2 cellular contexts compared by ENCODE assay signal in the genomic region with DNA sequence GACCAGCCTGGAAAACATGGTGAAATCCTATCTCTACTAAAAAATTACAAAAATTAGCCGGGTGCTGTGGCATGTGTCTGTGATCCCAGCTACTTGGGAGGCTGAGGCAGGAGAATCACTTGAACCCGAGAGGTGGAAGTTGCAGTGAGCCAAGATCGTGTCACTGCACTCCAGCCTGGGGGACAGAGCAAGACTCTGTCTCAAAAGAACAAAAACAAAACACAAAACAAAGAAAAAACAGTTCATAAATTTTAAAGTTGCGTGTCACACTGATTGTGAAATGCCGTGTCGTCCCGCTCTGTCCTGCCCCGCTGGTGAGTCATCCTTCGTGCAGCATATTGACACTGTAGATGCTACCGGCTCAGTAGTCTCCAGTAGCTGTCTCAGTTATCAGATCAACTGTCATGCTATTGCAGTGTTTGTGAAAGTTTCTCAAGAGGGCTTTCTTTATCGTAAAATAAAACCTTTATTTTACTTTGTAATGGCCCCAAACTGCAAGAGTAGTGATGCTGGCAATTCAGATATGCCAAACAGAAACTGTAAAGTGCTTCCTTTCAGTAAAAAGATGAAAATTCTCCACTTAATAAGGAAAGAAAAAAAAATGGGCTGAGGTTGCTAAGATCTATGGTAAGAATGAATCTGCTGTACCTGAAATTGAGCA.
TF ChIP-seq lines count a peak whose summit lies in the region.

No MANE protein-coding gene starts in this region.

TF ChIP-seq in IMR-90, 13 proteins besides CTCF, POLR2A, EP300 and RAD21:
- TF ChIP-seq MAZ (IDR thresholded peaks at IDR 0.05; ENCODE audit: borderline replicate concordance, low read depth, low read length), result no peak
- peak; percentile 81 for TF ChIP-seq FOS (IDR thresholded peaks at IDR 0.05; ENCODE audit: low read depth, low read length)
- TF ChIP-seq NFE2L2 (IDR thresholded peaks at IDR 0.05; ENCODE audit: low read depth, low read length), result no peak
- no peak for TF ChIP-seq CHD1 (IDR thresholded peaks at IDR 0.05; ENCODE audit: low read depth, low read length)
- TF ChIP-seq CEBPB (IDR thresholded peaks at IDR 0.05; ENCODE audit: low read depth, low read length), result peak; percentile 91
- no peak for TF ChIP-seq SMC3 (IDR thresholded peaks at IDR 0.05; ENCODE audit: low read depth, low read length)
- TF ChIP-seq, protein P1, sequence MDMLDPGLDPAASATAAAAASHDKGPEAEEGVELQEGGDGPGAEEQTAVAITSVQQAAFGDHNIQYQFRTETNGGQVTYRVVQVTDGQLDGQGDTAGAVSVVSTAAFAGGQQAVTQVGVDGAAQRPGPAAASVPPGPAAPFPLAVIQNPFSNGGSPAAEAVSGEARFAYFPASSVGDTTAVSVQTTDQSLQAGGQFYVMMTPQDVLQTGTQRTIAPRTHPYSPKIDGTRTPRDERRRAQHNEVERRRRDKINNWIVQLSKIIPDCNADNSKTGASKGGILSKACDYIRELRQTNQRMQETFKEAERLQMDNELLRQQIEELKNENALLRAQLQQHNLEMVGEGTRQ (IDR thresholded peaks at IDR 0.05; ENCODE audit: low read depth, low read length), result no peak
- TF ChIP-seq RFX5 (IDR thresholded peaks at IDR 0.05; ENCODE audit: low read depth, low read length), result no peak
- no peak for TF ChIP-seq MAFK (IDR thresholded peaks at IDR 0.05; ENCODE audit: low read depth, low read length)
- peak; percentile 49 for TF ChIP-seq BHLHE40 (IDR thresholded peaks at IDR 0.05; ENCODE audit: low read depth, low read length)
- no peak for TF ChIP-seq MXI1 (IDR thresholded peaks at IDR 0.05; ENCODE audit: borderline replicate concordance, low read depth, low read length)
- TF ChIP-seq ELK1 (IDR thresholded peaks at IDR 0.05; ENCODE audit: borderline replicate concordance, low read depth, low read length), result no peak
- TF ChIP-seq RCOR1 (IDR thresholded peaks at IDR 0.05; ENCODE audit: insufficient replicate concordance, low read length), result no peak

TF ChIP-seq in HepG2, 621 proteins besides CTCF, POLR2A, EP300 and RAD21 (continues in another document):
- TF ChIP-seq REL (CRISPR knock-in tag; conservative IDR thresholded peaks at IDR 0.05), result no peak
- no peak for TF ChIP-seq ZNF784 (CRISPR knock-in tag; IDR thresholded peaks at IDR 0.05; ENCODE audit: borderline replicate concordance)
- TF ChIP-seq, protein P2, sequence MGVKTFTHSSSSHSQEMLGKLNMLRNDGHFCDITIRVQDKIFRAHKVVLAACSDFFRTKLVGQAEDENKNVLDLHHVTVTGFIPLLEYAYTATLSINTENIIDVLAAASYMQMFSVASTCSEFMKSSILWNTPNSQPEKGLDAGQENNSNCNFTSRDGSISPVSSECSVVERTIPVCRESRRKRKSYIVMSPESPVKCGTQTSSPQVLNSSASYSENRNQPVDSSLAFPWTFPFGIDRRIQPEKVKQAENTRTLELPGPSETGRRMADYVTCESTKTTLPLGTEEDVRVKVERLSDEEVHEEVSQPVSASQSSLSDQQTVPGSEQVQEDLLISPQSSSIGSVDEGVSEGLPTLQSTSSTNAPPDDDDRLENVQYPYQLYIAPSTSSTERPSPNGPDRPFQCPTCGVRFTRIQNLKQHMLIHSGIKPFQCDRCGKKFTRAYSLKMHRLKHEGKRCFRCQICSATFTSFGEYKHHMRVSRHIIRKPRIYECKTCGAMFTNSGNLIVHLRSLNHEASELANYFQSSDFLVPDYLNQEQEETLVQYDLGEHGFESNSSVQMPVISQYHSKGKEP (CRISPR knock-in tag; IDR thresholded peaks at IDR 0.05), result no peak
- TF ChIP-seq ARID4A (CRISPR knock-in tag; IDR thresholded peaks at IDR 0.05; ENCODE audit: borderline replicate concordance), result no peak
- TF ChIP-seq ZNF777 (CRISPR knock-in tag; IDR thresholded peaks at IDR 0.05), result no peak
- no peak for TF ChIP-seq HHEX (CRISPR knock-in tag; IDR thresholded peaks at IDR 0.05)
- no peak for TF ChIP-seq ZNF354B (CRISPR knock-in tag; IDR thresholded peaks at IDR 0.05)
- TF ChIP-seq, protein P3, sequence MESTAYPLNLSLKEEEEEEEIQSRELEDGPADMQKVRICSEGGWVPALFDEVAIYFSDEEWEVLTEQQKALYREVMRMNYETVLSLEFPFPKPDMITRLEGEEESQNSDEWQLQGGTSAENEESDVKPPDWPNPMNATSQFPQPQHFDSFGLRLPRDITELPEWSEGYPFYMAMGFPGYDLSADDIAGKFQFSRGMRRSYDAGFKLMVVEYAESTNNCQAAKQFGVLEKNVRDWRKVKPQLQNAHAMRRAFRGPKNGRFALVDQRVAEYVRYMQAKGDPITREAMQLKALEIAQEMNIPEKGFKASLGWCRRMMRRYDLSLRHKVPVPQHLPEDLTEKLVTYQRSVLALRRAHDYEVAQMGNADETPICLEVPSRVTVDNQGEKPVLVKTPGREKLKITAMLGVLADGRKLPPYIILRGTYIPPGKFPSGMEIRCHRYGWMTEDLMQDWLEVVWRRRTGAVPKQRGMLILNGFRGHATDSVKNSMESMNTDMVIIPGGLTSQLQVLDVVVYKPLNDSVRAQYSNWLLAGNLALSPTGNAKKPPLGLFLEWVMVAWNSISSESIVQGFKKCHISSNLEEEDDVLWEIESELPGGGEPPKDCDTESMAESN (CRISPR knock-in tag; conservative IDR thresholded peaks at IDR 0.05), result peak; percentile 71; the same call in 1 of the 2 replicates
- TF ChIP-seq ZKSCAN8 (CRISPR knock-in tag; IDR thresholded peaks at IDR 0.05; ENCODE audit: borderline replicate concordance), result peak; percentile 62; the same call in 1 of the 2 replicates
- TF ChIP-seq, protein P4, sequence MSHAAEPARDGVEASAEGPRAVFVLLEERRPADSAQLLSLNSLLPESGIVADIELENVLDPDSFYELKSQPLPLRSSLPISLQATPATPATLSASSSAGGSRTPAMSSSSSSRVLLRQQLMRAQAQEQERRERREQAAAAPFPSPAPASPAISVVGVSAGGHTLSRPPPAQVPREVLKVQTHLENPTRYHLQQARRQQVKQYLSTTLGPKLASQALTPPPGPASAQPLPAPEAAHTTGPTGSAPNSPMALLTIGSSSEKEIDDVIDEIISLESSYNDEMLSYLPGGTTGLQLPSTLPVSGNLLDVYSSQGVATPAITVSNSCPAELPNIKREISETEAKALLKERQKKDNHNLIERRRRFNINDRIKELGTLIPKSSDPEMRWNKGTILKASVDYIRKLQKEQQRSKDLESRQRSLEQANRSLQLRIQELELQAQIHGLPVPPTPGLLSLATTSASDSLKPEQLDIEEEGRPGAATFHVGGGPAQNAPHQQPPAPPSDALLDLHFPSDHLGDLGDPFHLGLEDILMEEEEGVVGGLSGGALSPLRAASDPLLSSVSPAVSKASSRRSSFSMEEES (CRISPR knock-in tag; IDR thresholded peaks at IDR 0.05), result peak; percentile 59; the same call in 1 of the 2 replicates
- TF ChIP-seq SMAD3 (CRISPR knock-in tag; IDR thresholded peaks at IDR 0.05), result peak; percentile 77; the same call in 1 of the 2 replicates
- peak; percentile 56; the same call in 1 of the 2 replicates for TF ChIP-seq SOX13 (IDR thresholded peaks at IDR 0.05)
- TF ChIP-seq SOX13 (CRISPR knock-in tag; conservative IDR thresholded peaks at IDR 0.05 in 1 of 2, IDR thresholded peaks at IDR 0.05 in 1 of 2), result peak in 1 of 2 experiments; percentile 79; a peak in 2 of 4 replicates
- TF ChIP-seq TEAD3 (CRISPR knock-in tag; optimal IDR thresholded peaks at IDR 0.05; ENCODE audit: borderline replicate concordance), result peak; percentile 74
- TF ChIP-seq BRD4 (CRISPR knock-in tag; IDR thresholded peaks at IDR 0.05), result no peak
- TF ChIP-seq KDM4B (CRISPR knock-in tag; IDR thresholded peaks at IDR 0.05), result 0 out of 2 replicates have a peak, but pooled peaks have one; percentile 50
- no peak for TF ChIP-seq SNRNP70 (IDR thresholded peaks at IDR 0.05; ENCODE audit: low read depth, low read length)
- TF ChIP-seq, protein P5, sequence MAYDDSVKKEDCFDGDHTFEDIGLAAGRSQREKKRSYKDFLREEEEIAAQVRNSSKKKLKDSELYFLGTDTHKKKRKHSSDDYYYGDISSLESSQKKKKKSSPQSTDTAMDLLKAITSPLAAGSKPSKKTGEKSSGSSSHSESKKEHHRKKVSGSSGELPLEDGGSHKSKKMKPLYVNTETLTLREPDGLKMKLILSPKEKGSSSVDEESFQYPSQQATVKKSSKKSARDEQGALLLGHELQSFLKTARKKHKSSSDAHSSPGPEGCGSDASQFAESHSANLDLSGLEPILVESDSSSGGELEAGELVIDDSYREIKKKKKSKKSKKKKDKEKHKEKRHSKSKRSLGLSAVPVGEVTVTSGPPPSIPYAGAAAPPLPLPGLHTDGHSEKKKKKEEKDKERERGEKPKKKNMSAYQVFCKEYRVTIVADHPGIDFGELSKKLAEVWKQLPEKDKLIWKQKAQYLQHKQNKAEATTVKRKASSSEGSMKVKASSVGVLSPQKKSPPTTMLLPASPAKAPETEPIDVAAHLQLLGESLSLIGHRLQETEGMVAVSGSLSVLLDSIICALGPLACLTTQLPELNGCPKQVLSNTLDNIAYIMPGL (CRISPR knock-in tag; IDR thresholded peaks at IDR 0.05; ENCODE audit: borderline replicate concordance in 1 of 2, low read depth in 1 of 2), result no peak
- TF ChIP-seq ZNF567 (CRISPR knock-in tag; IDR thresholded peaks at IDR 0.05; ENCODE audit: borderline replicate concordance), result no peak
- no peak for TF ChIP-seq NFE2L1 (CRISPR knock-in tag; IDR thresholded peaks at IDR 0.05; ENCODE audit: borderline replicate concordance)
- no peak for TF ChIP-seq BCL6 (CRISPR knock-in tag; IDR thresholded peaks at IDR 0.05)
- no peak for TF ChIP-seq NFIC (IDR thresholded peaks at IDR 0.05; ENCODE audit: low read length)
- TF ChIP-seq MBNL3 (CRISPR knock-in tag; conservative IDR thresholded peaks at IDR 0.05), result no peak
- TF ChIP-seq ZFP91 (CRISPR knock-in tag; IDR thresholded peaks at IDR 0.05; ENCODE audit: borderline replicate concordance), result no peak
- TF ChIP-seq PHF21A (CRISPR knock-in tag; IDR thresholded peaks at IDR 0.05), result no peak
- TF ChIP-seq JUND (CRISPR knock-in tag; IDR thresholded peaks at IDR 0.05), result peak; percentile 96
- TF ChIP-seq ZNF180 (CRISPR knock-in tag; IDR thresholded peaks at IDR 0.05; ENCODE audit: borderline replicate concordance, low read depth), result no peak
- TF ChIP-seq GPBP1L1 (CRISPR knock-in tag; IDR thresholded peaks at IDR 0.05), result no peak
- no peak for TF ChIP-seq ZNF207 (IDR thresholded peaks at IDR 0.05; ENCODE audit: borderline replicate concordance)
- no peak for TF ChIP-seq MATR3 (CRISPR knock-in tag; IDR thresholded peaks at IDR 0.05)
- peak; percentile 39; the same call in 1 of the 2 replicates for TF ChIP-seq RARA (CRISPR knock-in tag; IDR thresholded peaks at IDR 0.05)
- TF ChIP-seq ZNF253 (CRISPR knock-in tag; IDR thresholded peaks at IDR 0.05; ENCODE audit: borderline replicate concordance), result no peak
- no peak for TF ChIP-seq ISX (CRISPR knock-in tag; conservative IDR thresholded peaks at IDR 0.05)
- peak; percentile 68 for TF ChIP-seq DPF2 (CRISPR knock-in tag; IDR thresholded peaks at IDR 0.05; ENCODE audit: borderline replicate concordance, low read depth)
- no peak for TF ChIP-seq SAFB2 (CRISPR knock-in tag; IDR thresholded peaks at IDR 0.05; ENCODE audit: borderline replicate concordance, low read depth)
- TF ChIP-seq ZSCAN25 (CRISPR knock-in tag; IDR thresholded peaks at IDR 0.05), result no peak
- TF ChIP-seq MAF1 (CRISPR knock-in tag; IDR thresholded peaks at IDR 0.05; ENCODE audit: borderline replicate concordance), result no peak
